In genomic region chr9:114209151-114209550, GRCh38 we compare ENCODE assay signal across 1 cellular context.
TF ChIP-seq lines count a peak whose summit lies in the region.

No MANE protein-coding gene starts in this region.

TF ChIP-seq in HepG2, 621 proteins besides CTCF, POLR2A, EP300 and RAD21:
- TF ChIP-seq RELA (CRISPR knock-in tag; IDR thresholded peaks at IDR 0.05) (no peak), GABPA (IDR thresholded peaks at IDR 0.05; ENCODE audit: low read depth, low read length) (no peak), GABPA (CRISPR knock-in tag; IDR thresholded peaks at IDR 0.05; ENCODE audit: low read depth) (no peak), AGO2 (optimal IDR thresholded peaks at IDR 0.05; ENCODE audit: low read depth, low read length) (peak; percentile 97), IRF2 (CRISPR knock-in tag; IDR thresholded peaks at IDR 0.05) (no peak), MEF2D (CRISPR knock-in tag; IDR thresholded peaks at IDR 0.05) (no peak)
